9 cellular contexts compared by ENCODE assay signal in the genomic region with DNA sequence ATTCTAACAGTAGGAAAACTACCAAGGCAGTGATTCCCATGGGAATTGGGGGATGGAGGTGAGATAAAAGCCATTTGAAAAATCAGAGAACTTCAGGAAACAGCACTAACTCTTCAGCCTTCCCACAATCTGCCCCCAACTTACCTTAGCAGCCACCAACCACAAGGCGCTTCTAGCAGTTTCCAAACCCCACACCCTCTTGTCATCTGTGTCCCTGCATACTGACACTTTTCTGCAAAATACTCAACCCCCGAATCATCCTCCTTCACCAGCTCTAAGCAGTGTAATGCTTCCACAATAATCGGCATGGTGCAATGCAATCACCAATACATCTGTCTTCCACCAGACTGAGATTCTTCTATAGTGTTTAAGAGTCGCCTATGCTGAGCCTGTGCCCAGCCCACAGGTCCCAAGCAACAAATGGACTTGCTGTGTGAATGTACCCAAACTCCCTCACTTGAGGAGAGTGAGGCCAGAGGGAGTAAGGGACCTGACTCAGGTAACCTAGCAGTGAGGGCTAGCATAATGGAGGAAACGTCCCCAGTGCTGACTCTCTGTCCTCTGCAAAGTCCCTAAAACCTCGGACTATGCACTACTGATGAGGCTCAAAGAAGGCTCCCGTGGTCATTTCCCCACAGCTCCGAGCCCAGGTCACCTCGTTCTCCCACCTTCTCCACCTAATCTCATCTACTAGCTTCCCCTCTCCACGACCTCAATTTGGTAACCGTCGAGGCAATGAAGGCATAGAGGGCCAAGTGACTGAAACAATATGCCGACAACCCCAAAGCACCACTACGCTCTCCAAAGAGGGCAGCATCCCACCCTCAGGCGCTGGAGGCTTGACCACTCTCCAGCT. TPM values are rescaled to one million over a fixed set of nuclear protein-coding genes. Genes with fewer than 3 reads are reported as not detected.
DNase-seq lines count a peak whose midpoint lies in the region; ATAC-seq, FAIRE-seq and TF ChIP-seq lines count a peak whose summit lies in the region.
"Had no signal": no experiment of that assay in that cellular context is flagged by ENCODE, and none has a peak within 500 bp of the region (broad histone marks: within the 10 kb centered on the region; RNA-seq: fewer than 3 reads in every experiment).

No MANE protein-coding gene starts in this region.

- peak overlapping the region; percentile 77 for H2AFZ ChIP-seq in astrocyte (ENCODE audit: low read depth, low read length)
- no peak overlapping the region for H2AFZ ChIP-seq in HepG2 (ENCODE audit: low read length)

- H3K4me3 ChIP-seq in Caco-2 (ENCODE audit: low read depth, low read length), result peak overlapping the region; percentile 100
- peak overlapping the region; percentile 100 for H3K4me3 ChIP-seq in astrocyte (ENCODE audit: insufficient read depth, low read depth, low read length)
- H3K4me3 ChIP-seq in HepG2 (replicated peaks in 1 of 3; ENCODE audit: insufficient read depth in 1 of 3, low read depth in 2 of 3, low read length in 3 of 3), result peak overlapping the region; percentile 77 to 94 (median 89)

- TF ChIP-seq RAD21 in HepG2 (CRISPR knock-in tag; IDR thresholded peaks at IDR 0.05), result no peak

- TF ChIP-seq EP300 in HepG2 (IDR thresholded peaks at IDR 0.05; ENCODE audit: low read depth in 2 of 2, low read length in 2 of 2) (no peak), HepG2 (CRISPR knock-in tag; IDR thresholded peaks at IDR 0.05; ENCODE audit: borderline replicate concordance) (no peak; the same call in 1 of the 2 replicates)

- BruUV-seq in Caco-2 (replicated peaks; lab: Mats Ljungman, UMichigan) (TSS peak; percentile 56), HepG2 (replicated peaks; lab: Mats Ljungman, UMichigan) (no TSS peak)

- peaks cover 65% of the 10 kb centered on the region for H3K79me2 ChIP-seq in astrocyte (ENCODE audit: insufficient read depth, low read length)
- H3K79me2 ChIP-seq in HepG2 (ENCODE audit: insufficient read depth, low read length), result peaks cover 49% of the 10 kb centered on the region

- no peak for TF ChIP-seq POLR2A in HepG2 (IDR thresholded peaks at IDR 0.05; ENCODE audit: insufficient read depth in 1 of 2, low read depth in 2 of 2, low read length in 2 of 2)
- TF ChIP-seq POLR2A in GM12892 (IDR thresholded peaks at IDR 0.05; ENCODE audit: low read depth, low read length), result no peak

- ATAC-seq in HG03280 (IDR thresholded peaks at IDR 0.05; ENCODE audit: unreplicated experiment), result peak; percentile 6
- ATAC-seq in HepG2, result peak; percentile 34

- TF ChIP-seq CTCF in Caco-2 (IDR thresholded peaks at IDR 0.05; ENCODE audit: insufficient read depth in 1 of 2, low read depth in 1 of 2, low read length in 1 of 2, severe bottlenecking in 1 of 2, unreplicated experiment in 1 of 2), result no peak
- no peak for TF ChIP-seq CTCF in astrocyte (IDR thresholded peaks at IDR 0.05; ENCODE audit: insufficient read depth, low read depth, low read length)
- TF ChIP-seq CTCF in HepG2 (CRISPR knock-in tag; IDR thresholded peaks at IDR 0.05), result no peak
- no peak for TF ChIP-seq CTCF in type B pancreatic cell (conservative IDR thresholded peaks at IDR 0.05)

- H3K4me1 Mint-ChIP-seq in Caco-2 (ENCODE audit: low read depth, unreplicated experiment) (peaks cover 26% of the 10 kb centered on the region), astrocyte (ENCODE audit: low read depth, unreplicated experiment) (peaks cover 31% of the 10 kb centered on the region), type B pancreatic cell (ENCODE audit: unreplicated experiment) (peaks cover 20% of the 10 kb centered on the region)

- H3K9me3 ChIP-seq in Caco-2 (no peaks in the 10 kb centered on the region), astrocyte (ENCODE audit: insufficient read depth, low read depth, low read length) (no peaks in the 10 kb centered on the region), HepG2 (ENCODE audit: low read length) (no peaks in the 10 kb centered on the region)

- peak overlapping the region; percentile 96 for H3K27ac ChIP-seq in astrocyte (ENCODE audit: low read depth, low read length)
- peak overlapping the region; percentile 74 for H3K27ac ChIP-seq in HepG2 (ENCODE audit: extremely low read length, insufficient read depth, low read length)

- intact Hi-C loops in Caco-2 (cut with micrococcal nuclease; ENCODE audit: unreplicated experiment) (loop anchor here (5.0 to 10.0 kb wide), 2 partner anchors 114 to 143 kb away; no protein-coding TSS in a partner anchor), HepG2 (cut with micrococcal nuclease; ENCODE audit: unreplicated experiment) (loop anchor here (10.0 kb wide), 1 partner anchor 94 kb away; a partner anchor contains a TSS)

- peak overlapping the region; percentile 98 for H3K9ac ChIP-seq in astrocyte (ENCODE audit: low read length)
- H3K9ac ChIP-seq in HepG2 (ENCODE audit: insufficient read depth, low read depth, low read length), result peak overlapping the region; percentile 97

- H3K27me3 ChIP-seq in Caco-2 (replicated peaks; ENCODE audit: control insufficient read depth, insufficient read depth, low read length), result no peaks in the 10 kb centered on the region
- no peaks in the 10 kb centered on the region for H3K27me3 ChIP-seq in astrocyte (ENCODE audit: insufficient read depth, low read length)
- no peaks in the 10 kb centered on the region; a peak in 1 of 5 replicates for H3K27me3 ChIP-seq in HepG2 (ENCODE audit: control insufficient read depth in 1 of 2, insufficient read depth in 2 of 2, low read length in 2 of 2)

- H3K36me3 Mint-ChIP-seq in Caco-2 (ENCODE audit: insufficient read depth, unreplicated experiment) (peaks cover 51% of the 10 kb centered on the region), astrocyte (ENCODE audit: low read depth, unreplicated experiment) (peaks cover 8% of the 10 kb centered on the region), type B pancreatic cell (peaks cover 13% of the 10 kb centered on the region)

- H3K4me1 ChIP-seq in Caco-2 (peaks cover 12% of the 10 kb centered on the region; the same call in 1 of the 2 replicates), astrocyte (ENCODE audit: insufficient read depth, low read length) (peaks cover 13% of the 10 kb centered on the region), HepG2 (ENCODE audit: insufficient read depth, low read length) (peaks cover 49% of the 10 kb centered on the region)

- H3K27me3 Mint-ChIP-seq in Caco-2 (ENCODE audit: insufficient read depth, unreplicated experiment), result no peaks in the 10 kb centered on the region
- no peaks in the 10 kb centered on the region for H3K27me3 Mint-ChIP-seq in astrocyte (ENCODE audit: low read depth, unreplicated experiment)
- peaks cover 21% of the 10 kb centered on the region for H3K27me3 Mint-ChIP-seq in type B pancreatic cell

- H3K36me3 ChIP-seq in Caco-2 (ENCODE audit: control insufficient read depth, insufficient read depth, low read length), result no peaks in the 10 kb centered on the region; the same call in 1 of the 2 replicates
- H3K36me3 ChIP-seq in astrocyte (ENCODE audit: insufficient read depth, low read length), result peaks cover 21% of the 10 kb centered on the region
- H3K36me3 ChIP-seq in HepG2 (replicated peaks in 1 of 2; ENCODE audit: control insufficient read depth in 1 of 2, insufficient read depth in 2 of 2, low read length in 2 of 2), result peaks cover 19 to 32% of the 10 kb centered on the region in 2 experiments

- H3K4me2 ChIP-seq in astrocyte (ENCODE audit: low read length) (peak overlapping the region; percentile 100), HepG2 (ENCODE audit: low read depth, low read length) (peak overlapping the region; percentile 99)

- peak overlapping the region; percentile 55 for H3K27ac Mint-ChIP-seq in Caco-2 (ENCODE audit: unreplicated experiment)
- H3K27ac Mint-ChIP-seq in astrocyte (ENCODE audit: unreplicated experiment), result peak overlapping the region; percentile 45
- peak overlapping the region; percentile 45 for H3K27ac Mint-ChIP-seq in type B pancreatic cell

- in situ Hi-C loops in HepG2 (cut with HindIII; ENCODE audit: extremely low pct_ligation_motif_present, low pct_unique_long_range_greater_than_20kb), result no loop called here

- CTCF ChIA-PET in Caco-2 (lab: Charles Lee), result interaction anchor here (0.6 to 2.9 kb wide), 6 partner anchors 10 to 118 kb away, joined by 3 to 11 read pairs (median 6); a partner anchor contains a TSS
- CTCF ChIA-PET in HepG2 (lab: Yijun Ruan, JAX; ENCODE audit: low intra/inter-chr PET ratio, low total read pairs), result no interaction called here

- DNase-seq in Caco-2, result no peak
- DNase-seq in astrocyte (ENCODE audit: low read depth), result no peak
- DNase-seq in HepG2 (ENCODE audit: low spot score), result no peak
- no peak for DNase-seq in type B pancreatic cell (ENCODE audit: extremely low spot score, unreplicated experiment)
- no peak for DNase-seq in NCI-H345 treated with DMSO at 0.1 percent for 48 hours (lab: John Stamatoyannopoulos, UW; ENCODE audit: unreplicated experiment)
- no peak for DNase-seq in GM12892 (ENCODE audit: insufficient read length)
- DNase-seq in LoVo (ENCODE audit: low spot score), result no peak

- POLR2A ChIA-PET in Caco-2 (lab: Charles Lee), result interaction anchor here (0.6 kb wide), 1 partner anchor 96 kb away, joined by 3 read pairs; no protein-coding TSS in a partner anchor
- POLR2A ChIA-PET in HepG2 (lab: Yijun Ruan, JAX), result interaction anchor here (0.6 to 1.5 kb wide), 5 partner anchors 9 to 123 kb away, joined by 3 to 7 read pairs (median 5); a partner anchor contains a TSS

- H3K4me3 Mint-ChIP-seq in Caco-2 (ENCODE audit: unreplicated experiment) (peak overlapping the region; percentile 78), astrocyte (ENCODE audit: unreplicated experiment) (peak overlapping the region; percentile 93), type B pancreatic cell (peak overlapping the region; percentile 93)

- peaks cover 48% of the 10 kb centered on the region for H4K20me1 ChIP-seq in astrocyte (ENCODE audit: insufficient read depth, low read length)
- peaks cover 12% of the 10 kb centered on the region; the same call in 1 of the 2 replicates for H4K20me1 ChIP-seq in HepG2 (ENCODE audit: insufficient read depth, low read length)

- no peak for FAIRE-seq in astrocyte (lab: Jason Lieb, UNC)
- FAIRE-seq in HepG2 (lab: Jason Lieb, UNC), result no peak
- no peak for FAIRE-seq in GM12892 (lab: Jason Lieb, UNC)

- H3K9me3 Mint-ChIP-seq in Caco-2 (ENCODE audit: unreplicated experiment) (no peaks in the 10 kb centered on the region), astrocyte (ENCODE audit: unreplicated experiment) (no peaks in the 10 kb centered on the region), type B pancreatic cell (no peaks in the 10 kb centered on the region)

- WGBS in HepG2 (ENCODE audit: low lambda C conversion rate), result 13% methylated on average over 14 of the region's 15 CpGs

RNA-seq across cellular contexts. Expression of a gene that starts 0.9 kb away (rescaled TPM):
- total RNA-seq in Caco-2 (2022), result 180 and 182 TPM in 2 replicates
- total RNA-seq in astrocyte, result 133 and 150 TPM in 2 replicates
- 107 and 135 TPM in 2 replicates for total RNA-seq in HepG2 (2016; rRNA removed; fragmentation: Illumina TruSeq; extraction: Trizol)
- total RNA-seq in HepG2 (2016; cell fraction: cytosol; rRNA removed; fragmentation: Illumina TruSeq; extraction: Trizol; ENCODE audit: low read depth), result 18.2 and 20.0 TPM in 2 replicates
- 109 and 139 TPM in 2 replicates for total RNA-seq in HepG2 (2016; cell fraction: insoluble cytoplasmic fraction; rRNA removed; fragmentation: Illumina TruSeq; extraction: Trizol)
- total RNA-seq in HepG2 (2016; cell fraction: membrane; rRNA removed; fragmentation: Illumina TruSeq; extraction: Trizol), result 25.6 and 31.6 TPM in 2 replicates
- total RNA-seq in HepG2 (2016; cell fraction: nucleus; rRNA removed; fragmentation: Illumina TruSeq; extraction: Trizol), result 194 and 230 TPM in 2 replicates
- 65.5 and 67.7 TPM in 2 replicates for polyA plus RNA-seq in HepG2 (2011; rRNA removed)
- polyA plus RNA-seq in HepG2 (2011; cell fraction: cytosol; rRNA removed), result 30.2 and 40.7 TPM in 2 replicates
- polyA plus RNA-seq in HepG2 (2011; cell fraction: nucleus; rRNA removed), result 210 and 219 TPM in 2 replicates
- 57.1 and 65.5 TPM in 2 replicates for polyA plus RNA-seq in HepG2 (2012)
- 3.3 and 3.7 TPM in 2 replicates for polyA plus RNA-seq in HepG2 (2016; cell fraction: cytosol; fragmentation: Illumina TruSeq; extraction: Trizol; ENCODE audit: low read depth)
- polyA plus RNA-seq in HepG2 (2016; cell fraction: insoluble cytoplasmic fraction; fragmentation: Illumina TruSeq; extraction: Trizol; ENCODE audit: low read depth), result 68.8 and 69.0 TPM in 2 replicates
- 9.8 and 12.1 TPM in 2 replicates for polyA plus RNA-seq in HepG2 (2016; cell fraction: membrane; fragmentation: Illumina TruSeq; extraction: Trizol; ENCODE audit: low read depth)
- polyA plus RNA-seq in HepG2 (2016; cell fraction: nucleus; fragmentation: Illumina TruSeq; extraction: Trizol; ENCODE audit: insufficient read depth, low read depth), result 329 and 373 TPM in 2 replicates
- polyA minus RNA-seq in HepG2 (2011; rRNA and poly(A)+ RNA removed; ENCODE audit: low replicate concordance), result 51.3 and 78.2 TPM in 2 replicates
- polyA minus RNA-seq in HepG2 (2011; cell fraction: cytosol; rRNA and poly(A)+ RNA removed), result 27.4 and 28.7 TPM in 2 replicates
- 169 and 176 TPM in 2 replicates for polyA minus RNA-seq in HepG2 (2011; cell fraction: nucleus; rRNA and poly(A)+ RNA removed)
- total RNA-seq in type B pancreatic cell (ENCODE audit: low replicate concordance), result 113 and 135 TPM in 2 replicates
- 20.8 TPM for polyA plus RNA-seq in GM12892 (2012; ENCODE audit: missing spikeins)

RNA-seq across cellular contexts. Expression of a gene that starts 50.9 kb away (rescaled TPM):
- not detected in 2 replicates for total RNA-seq in Caco-2 (2022)
- 0.16 and 0.50 TPM in 2 replicates for total RNA-seq in astrocyte
- total RNA-seq in HepG2 (2016; rRNA removed; fragmentation: Illumina TruSeq; extraction: Trizol), result not detected in 2 replicates
- total RNA-seq in HepG2 (2016; cell fraction: cytosol; rRNA removed; fragmentation: Illumina TruSeq; extraction: Trizol; ENCODE audit: low read depth), result not detected in 2 replicates
- not detected in 2 replicates for total RNA-seq in HepG2 (2016; cell fraction: insoluble cytoplasmic fraction; rRNA removed; fragmentation: Illumina TruSeq; extraction: Trizol)
- 0.09 and 0.10 TPM in 2 replicates for total RNA-seq in HepG2 (2016; cell fraction: membrane; rRNA removed; fragmentation: Illumina TruSeq; extraction: Trizol)
- total RNA-seq in HepG2 (2016; cell fraction: nucleus; rRNA removed; fragmentation: Illumina TruSeq; extraction: Trizol), result not detected in 2 replicates
- not detected in 2 replicates for polyA plus RNA-seq in HepG2 (2011; rRNA removed)
- polyA plus RNA-seq in HepG2 (2011; cell fraction: cytosol; rRNA removed), result not detected in 2 replicates
- not detected in 2 replicates for polyA plus RNA-seq in HepG2 (2011; cell fraction: nucleus; rRNA removed)
- not detected in 2 replicates for polyA plus RNA-seq in HepG2 (2012)
- not detected in 2 replicates for polyA plus RNA-seq in HepG2 (2016; cell fraction: cytosol; fragmentation: Illumina TruSeq; extraction: Trizol; ENCODE audit: low read depth)
- not detected in 2 replicates for polyA plus RNA-seq in HepG2 (2016; cell fraction: insoluble cytoplasmic fraction; fragmentation: Illumina TruSeq; extraction: Trizol; ENCODE audit: low read depth)
- polyA plus RNA-seq in HepG2 (2016; cell fraction: membrane; fragmentation: Illumina TruSeq; extraction: Trizol; ENCODE audit: low read depth), result not detected in 2 replicates
- not detected in 2 replicates for polyA plus RNA-seq in HepG2 (2016; cell fraction: nucleus; fragmentation: Illumina TruSeq; extraction: Trizol; ENCODE audit: insufficient read depth, low read depth)
- polyA minus RNA-seq in HepG2 (2011; rRNA and poly(A)+ RNA removed; ENCODE audit: low replicate concordance), result not detected in 2 replicates
- not detected in 2 replicates for polyA minus RNA-seq in HepG2 (2011; cell fraction: cytosol; rRNA and poly(A)+ RNA removed)
- not detected in 2 replicates for polyA minus RNA-seq in HepG2 (2011; cell fraction: nucleus; rRNA and poly(A)+ RNA removed)
- total RNA-seq in type B pancreatic cell (ENCODE audit: low replicate concordance), result 0.41 TPM in 1 of 2 replicates, not detected in the other
- not detected for polyA plus RNA-seq in GM12892 (2012; ENCODE audit: missing spikeins)
- total RNA-seq: LHCN-M2 had no signal

RNA-seq across cellular contexts. Expression of a gene that starts 54.0 kb away (rescaled TPM):
- total RNA-seq in Caco-2 (2022) (106 and 108 TPM in 2 replicates), astrocyte (20.2 and 20.9 TPM in 2 replicates), HepG2 (2016; rRNA removed; fragmentation: Illumina TruSeq; extraction: Trizol) (32.0 and 44.1 TPM in 2 replicates), type B pancreatic cell (ENCODE audit: low replicate concordance) (64.4 and 72.1 TPM in 2 replicates)
- 10.6 and 12.8 TPM in 2 replicates for total RNA-seq in HepG2 (2016; cell fraction: cytosol; rRNA removed; fragmentation: Illumina TruSeq; extraction: Trizol; ENCODE audit: low read depth)
- 32.2 and 42.2 TPM in 2 replicates for total RNA-seq in HepG2 (2016; cell fraction: insoluble cytoplasmic fraction; rRNA removed; fragmentation: Illumina TruSeq; extraction: Trizol)
- 27.4 and 28.5 TPM in 2 replicates for total RNA-seq in HepG2 (2016; cell fraction: membrane; rRNA removed; fragmentation: Illumina TruSeq; extraction: Trizol)
- 32.4 and 32.8 TPM in 2 replicates for total RNA-seq in HepG2 (2016; cell fraction: nucleus; rRNA removed; fragmentation: Illumina TruSeq; extraction: Trizol)
- polyA plus RNA-seq in HepG2 (2011; rRNA removed), result 36.3 and 41.3 TPM in 2 replicates
- 38.1 and 43.4 TPM in 2 replicates for polyA plus RNA-seq in HepG2 (2011; cell fraction: cytosol; rRNA removed)
- 45.0 and 48.2 TPM in 2 replicates for polyA plus RNA-seq in HepG2 (2011; cell fraction: nucleus; rRNA removed)
- 30.6 and 31.6 TPM in 2 replicates for polyA plus RNA-seq in HepG2 (2012)
- polyA plus RNA-seq in HepG2 (2016; cell fraction: cytosol; fragmentation: Illumina TruSeq; extraction: Trizol; ENCODE audit: low read depth), result 3.9 and 4.5 TPM in 2 replicates
- 29.5 and 30.3 TPM in 2 replicates for polyA plus RNA-seq in HepG2 (2016; cell fraction: insoluble cytoplasmic fraction; fragmentation: Illumina TruSeq; extraction: Trizol; ENCODE audit: low read depth)
- 10.0 and 11.3 TPM in 2 replicates for polyA plus RNA-seq in HepG2 (2016; cell fraction: membrane; fragmentation: Illumina TruSeq; extraction: Trizol; ENCODE audit: low read depth)
- polyA plus RNA-seq in HepG2 (2016; cell fraction: nucleus; fragmentation: Illumina TruSeq; extraction: Trizol; ENCODE audit: insufficient read depth, low read depth), result 32.1 and 32.5 TPM in 2 replicates
- 61.0 and 116 TPM in 2 replicates for polyA minus RNA-seq in HepG2 (2011; rRNA and poly(A)+ RNA removed; ENCODE audit: low replicate concordance)
- 47.2 and 48.9 TPM in 2 replicates for polyA minus RNA-seq in HepG2 (2011; cell fraction: cytosol; rRNA and poly(A)+ RNA removed)
- polyA minus RNA-seq in HepG2 (2011; cell fraction: nucleus; rRNA and poly(A)+ RNA removed), result 31.5 and 35.9 TPM in 2 replicates
- 0.55 TPM for polyA plus RNA-seq in GM12892 (2012; ENCODE audit: missing spikeins)
